In genomic region chr17:11908711-11909146, GRCh38 we compare ENCODE assay signal across 22 cellular contexts.
A peak's percentile ranks its signal among the peaks of the same experiment; 100 is the strongest.
DNase-seq lines count a peak whose midpoint lies in the region; ATAC-seq, FAIRE-seq and TF ChIP-seq lines count a peak whose summit lies in the region.
"Had no signal": no experiment of that assay in that cellular context is flagged by ENCODE, and none has a peak within 500 bp of the region (broad histone marks: within the 10 kb centered on the region; RNA-seq: fewer than 3 reads in every experiment).

No MANE protein-coding gene starts in this region.

- no peak overlapping the region for H4K5ac ChIP-seq in mesendoderm (ENCODE audit: low read length)

- no peaks in the 10 kb centered on the region for H3K36me3 Mint-ChIP-seq in CD8-positive, alpha-beta memory T cell
- no peaks in the 10 kb centered on the region for H3K36me3 Mint-ChIP-seq in Calu3 (ENCODE audit: insufficient read depth, unreplicated experiment)
- H3K36me3 Mint-ChIP-seq in effector memory CD8-positive, alpha-beta T cell (ENCODE audit: insufficient read depth) = peaks cover 3% of the 10 kb centered on the region
- H3K36me3 Mint-ChIP-seq: CD4-positive, CD25-positive, alpha-beta regulatory T cell had no signal

- CTCF ChIA-PET in K562 (lab: Yijun Ruan, JAX; ENCODE audit: low intra/inter-chr PET ratio) (no interaction called here), Calu3 (lab: Charles Lee) (no interaction called here)
- CTCF ChIA-PET in CD8-positive, alpha-beta memory T cell (lab: Charles Lee) = no interaction called here

- no peak for TF ChIP-seq POLR2A in K562 (conservative IDR thresholded peaks at IDR 0.05)

- peak overlapping the region; percentile 65 for H3K4me2 ChIP-seq in K562 (ENCODE audit: insufficient read depth, low read length)
- no peak overlapping the region for H3K4me2 ChIP-seq in mesendoderm (ENCODE audit: low read length)
- H3K4me2 ChIP-seq: A549, PC-9 had no signal

- no peak overlapping the region for H2BK5ac ChIP-seq in mesendoderm (ENCODE audit: low read length)

- H3K4me3 Mint-ChIP-seq in CD8-positive, alpha-beta memory T cell = no peak overlapping the region
- H3K4me3 Mint-ChIP-seq in Calu3 (ENCODE audit: low read depth, unreplicated experiment) = no peak overlapping the region
- no peak overlapping the region for H3K4me3 Mint-ChIP-seq in effector memory CD8-positive, alpha-beta T cell
- H3K4me3 Mint-ChIP-seq: CD4-positive, CD25-positive, alpha-beta regulatory T cell; H9 had no signal

- H2BK120ac ChIP-seq in mesendoderm (ENCODE audit: low read depth, low read length) = no peak overlapping the region

- no peaks in the 10 kb centered on the region; the same call in 1 of the 2 replicates for H3K9me3 ChIP-seq in K562 (replicated peaks; ENCODE audit: control insufficient read depth, insufficient read depth, low read depth, low read length)
- no peaks in the 10 kb centered on the region for H3K9me3 ChIP-seq in CD8-positive, alpha-beta memory T cell (ENCODE audit: low read length)

- peak; percentile 99 for TF ChIP-seq EP300 in K562 (IDR thresholded peaks at IDR 0.05; ENCODE audit: low read length)

- peak; percentile 99 for FAIRE-seq in K562 (lab: Jason Lieb, UNC)

- H3K27me3 ChIP-seq in K562 (ENCODE audit: control insufficient read depth in 2 of 2, insufficient read depth in 2 of 2, low read length in 2 of 2) = no peaks in the 10 kb centered on the region
- no peaks in the 10 kb centered on the region for H3K27me3 ChIP-seq in mesendoderm (ENCODE audit: insufficient read depth, low read length, poor library complexity)
- H3K27me3 ChIP-seq in CD8-positive, alpha-beta memory T cell (ENCODE audit: insufficient read depth, low read length, poor library complexity, severe bottlenecking) = no peaks in the 10 kb centered on the region
- H3K27me3 ChIP-seq: MG63 had no signal

- H3K27me3 Mint-ChIP-seq in CD8-positive, alpha-beta memory T cell = peaks cover 0 to 1% of the 10 kb centered on the region in 2 donors
- H3K27me3 Mint-ChIP-seq in Calu3 (ENCODE audit: unreplicated experiment) = no peaks in the 10 kb centered on the region
- no peaks in the 10 kb centered on the region for H3K27me3 Mint-ChIP-seq in effector memory CD8-positive, alpha-beta T cell
- H3K27me3 Mint-ChIP-seq: CD4-positive, CD25-positive, alpha-beta regulatory T cell had no signal

- H3K9ac ChIP-seq in K562 (ENCODE audit: insufficient read depth in 1 of 2, low read depth in 2 of 2, low read length in 2 of 2) (peak overlapping the region in 1 of 2 experiments; percentile 12; a peak in 1 of 4 replicates), mesendoderm (ENCODE audit: low read length) (no peak overlapping the region)

- H3K27ac ChIP-seq in K562 (ENCODE audit: extremely low read depth, low read depth, low read length) (peak overlapping the region; percentile 66), mesendoderm (ENCODE audit: low read depth, low read length) (no peak overlapping the region)
- H3K27ac ChIP-seq in CD8-positive, alpha-beta memory T cell (ENCODE audit: low read depth, low read length) = no peak overlapping the region
- H3K27ac ChIP-seq: A549, PC-9 had no signal

- peaks cover 0 to 18% of the 10 kb centered on the region in 2 experiments; a peak in 4 of 5 replicates for H3K4me1 ChIP-seq in K562 (replicated peaks in 1 of 2; ENCODE audit: control insufficient read depth in 2 of 2, insufficient read depth in 2 of 2, low read length in 2 of 2)
- H3K4me1 ChIP-seq in mesendoderm (ENCODE audit: control insufficient read depth, low read depth, low read length) = no peaks in the 10 kb centered on the region
- no peaks in the 10 kb centered on the region for H3K4me1 ChIP-seq in CD8-positive, alpha-beta memory T cell (ENCODE audit: insufficient read depth, low read length)
- H3K4me1 ChIP-seq: A549 had no signal

- no peak overlapping the region for H3K4me3 ChIP-seq in K562
- H3K4me3 ChIP-seq in mesendoderm (ENCODE audit: low read length) = no peak overlapping the region
- H3K4me3 ChIP-seq in CD8-positive, alpha-beta memory T cell (ENCODE audit: low read length) = no peak overlapping the region
- H3K4me3 ChIP-seq: A549, MG63, PC-9 had no signal

- H3K27ac Mint-ChIP-seq in CD8-positive, alpha-beta memory T cell = no peak overlapping the region
- H3K27ac Mint-ChIP-seq in Calu3 (ENCODE audit: unreplicated experiment) = no peak overlapping the region
- H3K27ac Mint-ChIP-seq in effector memory CD8-positive, alpha-beta T cell = no peak overlapping the region
- H3K27ac Mint-ChIP-seq: CD4-positive, CD25-positive, alpha-beta regulatory T cell had no signal

- H3K56ac ChIP-seq in mesendoderm (ENCODE audit: low read length) = no peak overlapping the region

- TF ChIP-seq RAD21 in K562 (CRISPR knock-in tag; conservative IDR thresholded peaks at IDR 0.05 in 1 of 2, IDR thresholded peaks at IDR 0.05 in 1 of 2) = no peak

- in situ Hi-C loops in K562 (cut with MboI) = no loop called here

- H3K23ac ChIP-seq in mesendoderm (ENCODE audit: low read length) = no peak overlapping the region

- H3K36me3 ChIP-seq in K562 (ENCODE audit: control insufficient read depth, insufficient read depth, low read length) = no peaks in the 10 kb centered on the region
- H3K36me3 ChIP-seq in mesendoderm (ENCODE audit: control insufficient read depth, insufficient read depth, low read length) = no peaks in the 10 kb centered on the region
- H3K36me3 ChIP-seq in CD8-positive, alpha-beta memory T cell (ENCODE audit: insufficient read depth, low read length) = no peaks in the 10 kb centered on the region
- H3K36me3 ChIP-seq: MG63 had no signal

- BruUV-seq in K562 (replicated peaks; lab: Mats Ljungman, UMichigan) = no TSS peak
- BruUV-seq in Calu3 (replicated peaks; lab: Mats Ljungman, UMichigan) = no TSS peak

- peak; percentile 8 for DNase-seq in COLO829 (ENCODE audit: low spot score)
- peak; percentile 93 for DNase-seq in OCI-M1 (lab: John Stamatoyannopoulos, UW)
- DNase-seq in K562 (ENCODE audit: extremely low read depth in 1 of 4, low spot score in 3 of 4) = peak; percentile 83 to 95 (median 86)
- DNase-seq in mesendoderm = peak; percentile 89
- DNase-seq in CD8-positive, alpha-beta memory T cell = no peak
- no peak for DNase-seq in Calu3
- no peak for DNase-seq in effector memory CD8-positive, alpha-beta T cell
- DNase-seq in NCI-H524 (lab: John Stamatoyannopoulos, UW) = no peak
- DNase-seq: CD4-positive, CD25-positive, alpha-beta regulatory T cell; DMS53; EL; MG63; NCI-H1417; NCI-H1694 treated with DMSO at 0.1 percent for 48 hours; NCI-H2081 treated with DMSO at 0.1 percent for 48 hours; NCI-H2171 treated with DMSO at 0.1 percent for 48 hours; NCI-H526 treated with DMSO at 0.1 percent for 48 hours; PC-9; RPMI8226; SHP77 had no signal

- no peaks in the 10 kb centered on the region for H3K4me1 Mint-ChIP-seq in CD8-positive, alpha-beta memory T cell
- no peaks in the 10 kb centered on the region for H3K4me1 Mint-ChIP-seq in Calu3 (ENCODE audit: low read depth, unreplicated experiment)
- H3K4me1 Mint-ChIP-seq in effector memory CD8-positive, alpha-beta T cell (ENCODE audit: low read depth in 2 of 2) = no peaks in the 10 kb centered on the region
- H3K4me1 Mint-ChIP-seq: CD4-positive, CD25-positive, alpha-beta regulatory T cell; H9 had no signal

- no peak overlapping the region for H4K8ac ChIP-seq in mesendoderm (ENCODE audit: low read depth, low read length)

- no peaks in the 10 kb centered on the region for H3K9me1 ChIP-seq in K562 (ENCODE audit: control insufficient read depth, insufficient read depth, low read length)

- H3K79me1 ChIP-seq in mesendoderm (ENCODE audit: low read length) = no peaks in the 10 kb centered on the region

- no peak overlapping the region for H2BK15ac ChIP-seq in mesendoderm (replicated peaks; ENCODE audit: low read depth)

- TF ChIP-seq CTCF in K562 (IDR thresholded peaks at IDR 0.05 in 2 of 3, conservative IDR thresholded peaks at IDR 0.05 in 1 of 3; ENCODE audit: insufficient read depth in 2 of 3, low read depth in 1 of 3, low read length in 3 of 3) (no peak), Calu3 (IDR thresholded peaks at IDR 0.05; ENCODE audit: unreplicated experiment) (no peak)

- no peak overlapping the region for H3K18ac ChIP-seq in mesendoderm (ENCODE audit: low read length)

- POLR2A ChIA-PET in K562 (lab: Yijun Ruan, JAX) = no interaction called here
- POLR2A ChIA-PET in CD8-positive, alpha-beta memory T cell (lab: Charles Lee) = no interaction called here

- no peak overlapping the region for H3K4ac ChIP-seq in mesendoderm (ENCODE audit: low read depth, low read length)

- no peaks in the 10 kb centered on the region for H3K79me2 ChIP-seq in K562 (ENCODE audit: control insufficient read depth, insufficient read depth, low read length)
- H3K79me2 ChIP-seq in mesendoderm (ENCODE audit: control insufficient read depth, insufficient read depth, low read length) = no peaks in the 10 kb centered on the region

- 0% methylated on average over 7 of the region's 7 CpGs for WGBS in K562 (ENCODE audit: insufficient coverage, low coverage, missing lambda C conversion rate)
- no CpG with 5 or more reads among the region's 7 CpGs for WGBS in mesendoderm (ENCODE audit: extremely low coverage, insufficient coverage, low lambda C conversion rate)

- ATAC-seq in K562 = peak; percentile 97
- no peak for ATAC-seq in effector memory CD8-positive, alpha-beta T cell (replicated peaks)

- no peaks in the 10 kb centered on the region for H4K20me1 ChIP-seq in K562 (replicated peaks; ENCODE audit: control insufficient read depth, insufficient read depth, low read length)

- peaks cover 11 to 17% (median 12%) of the 10 kb centered on the region in 5 donors for H3K9me3 Mint-ChIP-seq in CD8-positive, alpha-beta memory T cell
- H3K9me3 Mint-ChIP-seq in Calu3 (ENCODE audit: low read depth, unreplicated experiment) = peaks cover 18% of the 10 kb centered on the region
- peaks cover 2 to 8% of the 10 kb centered on the region in 2 donors for H3K9me3 Mint-ChIP-seq in effector memory CD8-positive, alpha-beta T cell

- peak overlapping the region; percentile 67 for H2AFZ ChIP-seq in K562 (ENCODE audit: low read depth, low read length)
- H2AFZ ChIP-seq: PC-9 had no signal

- no peak overlapping the region for H2AK5ac ChIP-seq in mesendoderm (ENCODE audit: low read length)

- intact Hi-C loops in K562 (cut with micrococcal nuclease) = no loop called here
- intact Hi-C loops in Calu3 (cut with micrococcal nuclease; ENCODE audit: unreplicated experiment) = no loop called here

TF ChIP-seq in K562, 482 proteins besides CTCF, POLR2A, EP300 and RAD21 (continues in another document):
- TF ChIP-seq NBN (IDR thresholded peaks at IDR 0.05; ENCODE audit: low read depth) (peak; percentile 76), ZBED1 (IDR thresholded peaks at IDR 0.05) (peak; percentile 95), KAT7 (CRISPR knock-in tag; IDR thresholded peaks at IDR 0.05; ENCODE audit: borderline replicate concordance) (no peak), ZNF830 (CRISPR knock-in tag; IDR thresholded peaks at IDR 0.05) (no peak)

Comparison
In these comparisons a context has a peak if more than half of its experiments do, and no peak if none do; other contexts are left out.
1. DNase-seq: peak in COLO829 (single experiment), OCI-M1 (single experiment), K562 (4 of 4) and mesendoderm (single experiment); none in CD8-positive, alpha-beta memory T cell (0 of 5), Calu3 (single experiment), effector memory CD8-positive, alpha-beta T cell (0 of 3) and NCI-H524 (0 of 2).